ENCODE assay signal across 11 cellular contexts in the genomic region with DNA sequence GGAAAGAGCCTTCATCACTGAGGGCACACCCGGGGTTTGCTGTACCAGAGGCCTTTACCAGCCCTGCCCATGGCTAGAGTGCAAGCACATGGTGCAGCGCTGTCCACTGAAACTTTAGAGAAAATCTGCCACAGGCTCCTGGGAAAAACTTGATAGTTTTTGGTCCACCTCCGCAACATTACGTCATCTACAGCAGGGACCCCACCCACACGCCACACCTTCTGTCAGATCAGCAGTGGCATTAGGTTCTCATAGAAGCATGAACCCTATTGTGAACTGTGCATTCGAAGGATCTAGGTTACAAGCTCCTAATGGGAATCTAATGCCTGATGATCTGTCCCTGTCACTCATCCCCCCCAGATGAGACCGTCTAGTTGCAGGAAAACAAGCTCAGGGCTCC.
"Had no signal": no experiment of that assay in that cellular context is flagged by ENCODE, and none has a peak within 500 bp of the region (broad histone marks: within the 10 kb centered on the region; RNA-seq: fewer than 3 reads in every experiment).

No MANE protein-coding gene starts in this region.

- H3K9ac ChIP-seq: GM23248 had no signal

- H3K27ac Mint-ChIP-seq: GM23338, H9, HFFc6 had no signal

- H3K4me3 ChIP-seq: GM23248, GM23338, HAP-1 had no signal

- H3K4me2 ChIP-seq: GM23338 had no signal

- DNase-seq: GM23248, GOT3, H7, H9, HCEC 1CT, HFFc6 had no signal

- FAIRE-seq: H1, H54 had no signal

- H2AFZ ChIP-seq: GM23248, GM23338 had no signal

- H3K36me3 ChIP-seq: HAP-1 had no signal

- H3K9me3 ChIP-seq: HAP-1 had no signal

- H3K9me3 Mint-ChIP-seq: GM23338, H9, HFFc6 had no signal

- H3K27ac ChIP-seq: GM23248 had no signal

- ATAC-seq: GM23338, HCT116 had no signal

- H3K4me3 Mint-ChIP-seq: GM23338, H9, HFFc6 had no signal
